Comparison of ENCODE assay signal across 13 cellular contexts in the genomic region with DNA sequence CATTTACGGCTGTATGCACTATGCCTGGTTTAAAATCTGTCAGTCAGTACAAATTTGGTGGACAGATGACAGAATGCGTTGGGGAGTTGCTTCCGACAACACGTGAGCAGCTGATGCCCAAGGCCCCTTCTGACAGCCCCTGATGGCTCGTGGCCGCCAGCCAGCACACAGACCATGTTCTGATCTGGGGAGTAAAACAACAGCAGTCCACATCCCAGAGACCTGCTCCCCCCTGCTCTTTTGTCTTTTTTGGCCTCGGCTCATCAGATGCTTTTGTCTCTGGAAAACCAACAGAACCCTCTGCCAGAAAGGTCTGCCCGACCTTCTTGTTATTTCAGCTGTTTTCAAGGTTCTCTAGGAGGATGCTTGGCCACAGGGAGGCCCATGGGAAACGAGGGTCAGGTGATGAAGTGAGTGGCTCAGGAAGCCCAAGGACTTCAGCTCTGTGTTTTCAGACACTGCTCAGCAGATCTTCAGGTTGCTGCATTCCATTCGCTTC. TPM values are rescaled to one million over a fixed set of nuclear protein-coding genes. Genes with fewer than 3 reads are reported as not detected.
DNase-seq lines count a peak whose midpoint lies in the region; ATAC-seq, FAIRE-seq and TF ChIP-seq lines count a peak whose summit lies in the region.
"Had no signal": no experiment of that assay in that cellular context is flagged by ENCODE, and none has a peak within 500 bp of the region (broad histone marks: within the 10 kb centered on the region; RNA-seq: fewer than 3 reads in every experiment).

No MANE protein-coding gene starts in this region.

- 0 out of 4 replicates have a peak overlapping the region, but pooled peaks of 1 of the 2 experiments have one; percentile 43 for H3K4me2 ChIP-seq in H1 (ENCODE audit: insufficient read depth in 1 of 2, low read depth in 2 of 2, low read length in 2 of 2)

- no peak overlapping the region; a peak in 1 of 8 replicates for H3K4me3 ChIP-seq in H1 (ENCODE audit: extremely low read depth in 1 of 4, insufficient read depth in 2 of 4, low read depth in 3 of 4, low read length in 4 of 4)

- no peak for TF ChIP-seq EP300 in H1 (IDR thresholded peaks at IDR 0.05; ENCODE audit: borderline replicate concordance in 1 of 2, low read depth in 2 of 2, low read length in 2 of 2)

- peaks cover 2 to 16% (median 6%) of the 10 kb centered on the region in 4 experiments for H3K4me1 ChIP-seq in H1 (replicated peaks in 1 of 4; ENCODE audit: control insufficient read depth in 3 of 4, insufficient read depth in 4 of 4, low read length in 3 of 4)

- no peak for TF ChIP-seq RAD21 in H1 (IDR thresholded peaks at IDR 0.05 in 1 of 2, conservative IDR thresholded peaks at IDR 0.05 in 1 of 2; ENCODE audit: low read depth in 2 of 2, low read length in 2 of 2)

- H3K79me2 ChIP-seq in H1 (ENCODE audit: control insufficient read depth in 1 of 2, insufficient read depth in 2 of 2, low read length in 2 of 2), result no peaks in the 10 kb centered on the region; a peak in 1 of 4 replicates

- H3K36me3 ChIP-seq in H1 (ENCODE audit: control insufficient read depth in 2 of 4, insufficient read depth in 4 of 4, low read length in 3 of 4), result no peaks in the 10 kb centered on the region

- TF ChIP-seq CTCF in H1 (IDR thresholded peaks at IDR 0.05; ENCODE audit: control extremely low read depth in 1 of 3, insufficient read depth in 1 of 3, low read depth in 1 of 3, low read length in 3 of 3), result no peak

- H3K79me1 ChIP-seq in H1 (ENCODE audit: low read depth, low read length), result no peaks in the 10 kb centered on the region

- H2BK5ac ChIP-seq in H1 (ENCODE audit: low read depth, low read length), result no peak overlapping the region

- ATAC-seq in GM21423 (IDR thresholded peaks at IDR 0.05; ENCODE audit: unreplicated experiment) (no peak), GM18861 (IDR thresholded peaks at IDR 0.05; ENCODE audit: unreplicated experiment) (no peak)
- ATAC-seq: left ventricle myocardium superior, Panc1 had no signal

- CTCF ChIA-PET in H1 (lab: Charles Lee; ENCODE audit: partially characterized antibody), result interaction anchor here (0.5 to 2.0 kb wide), 6 partner anchors 10 to 312 kb away, joined by 3 to 5 read pairs (median 4); no protein-coding TSS in a partner anchor

- no peaks in the 10 kb centered on the region for H4K20me1 ChIP-seq in H1 (replicated peaks in 1 of 2; ENCODE audit: control insufficient read depth in 1 of 2, insufficient read depth in 2 of 2, low read length in 2 of 2)

- no peak overlapping the region for H3K23ac ChIP-seq in H1 (ENCODE audit: insufficient read length)

- FAIRE-seq in H1 (lab: Jason Lieb, UNC), result no peak
- FAIRE-seq: TTC549 had no signal

- no peak overlapping the region for H4K8ac ChIP-seq in H1 (ENCODE audit: extremely low read depth, insufficient read depth, low read length)

- peak overlapping the region; percentile 17 for H3K4ac ChIP-seq in H1 (replicated peaks; ENCODE audit: insufficient read length, low read depth, low read length)

- DNase-seq in NCI-H1092 treated with DMSO at 0.1 percent for 48 hours (lab: John Stamatoyannopoulos, UW) (peak; percentile 65), NCI-H69 (lab: John Stamatoyannopoulos, UW) (peak; percentile 97), H1 (ENCODE audit: low read depth in 1 of 2, low spot score in 2 of 2) (no peak), retina (peak; percentile 52)
- DNase-seq in activated CD4-positive, alpha-beta T cell treated with anti-CD3 and anti-CD28 coated beads for 48 hours, result no peak
- DNase-seq: activated naive CD8-positive, alpha-beta T cell treated with anti-CD3 and anti-CD28 coated beads for 36 hours; effector CD8-positive, alpha-beta T cell; left ventricle myocardium superior; NCI-H1436 treated with DMSO at 0.1 percent for 48 hours had no signal

- no peak overlapping the region for H3K14ac ChIP-seq in H1 (ENCODE audit: insufficient read length)

- no peak overlapping the region for H2BK12ac ChIP-seq in H1 (ENCODE audit: low read depth, low read length)

- TF ChIP-seq POLR2A in H1 (IDR thresholded peaks at IDR 0.05; ENCODE audit: control extremely low read depth in 1 of 2, low read depth in 2 of 2, low read length in 2 of 2), result no peak

- H2BK20ac ChIP-seq in H1 (ENCODE audit: low read length), result no peak overlapping the region

- no peak overlapping the region for H4K5ac ChIP-seq in H1 (ENCODE audit: insufficient read length, low read depth, low read length)

- H2AK5ac ChIP-seq in H1 (ENCODE audit: low read depth, low read length), result no peak overlapping the region

- H4K91ac ChIP-seq in H1 (replicated peaks; ENCODE audit: insufficient read length, low read length), result no peak overlapping the region

- peak overlapping the region; percentile 61; the same call in 1 of the 2 replicates for H2BK15ac ChIP-seq in H1 (ENCODE audit: low read length)

- no peak overlapping the region for H2BK120ac ChIP-seq in H1 (replicated peaks; ENCODE audit: low read depth, low read length)

- H3K27me3 ChIP-seq in H1 (replicated peaks in 1 of 4; ENCODE audit: control insufficient read depth in 3 of 4, extremely low read depth in 1 of 4, insufficient read depth in 3 of 4, low read length in 3 of 4), result no peaks in the 10 kb centered on the region

- 70% methylated on average over 10 of the region's 10 CpGs; no CpG with 5 or more reads in 1 of the 2 experiments for WGBS in H1 (ENCODE audit: extremely low coverage in 1 of 2, insufficient coverage in 1 of 2, insufficient read length in 1 of 2, insufficient replicate concordance in 2 of 2, low coverage in 1 of 2, low lambda C conversion rate in 2 of 2, missing lambda C conversion rate in 1 of 2), 2 experiments

- H3K23me2 ChIP-seq in H1 (ENCODE audit: low read depth, low read length), result no peaks in the 10 kb centered on the region

- H3K56ac ChIP-seq in H1 (replicated peaks; ENCODE audit: insufficient read length, low read depth, low read length), result no peak overlapping the region

- no peak overlapping the region for H3K9ac ChIP-seq in H1 (replicated peaks in 1 of 4; ENCODE audit: extremely low read depth in 1 of 4, low read depth in 3 of 4, low read length in 3 of 4)

- H3K27ac ChIP-seq in H1 (ENCODE audit: low read depth, low read length), result no peak overlapping the region

- POLR2A ChIA-PET in H1 (lab: Charles Lee; ENCODE audit: partially characterized antibody), result interaction anchor here (2.2 to 2.5 kb wide), 2 partner anchors 8 to 10 kb away, joined by 7 read pairs; no protein-coding TSS in a partner anchor

- H3K18ac ChIP-seq in H1 (ENCODE audit: extremely low read depth, low read length), result no peak overlapping the region; the same call in 1 of the 2 replicates

- H2AFZ ChIP-seq in H1 (ENCODE audit: low read length), result no peak overlapping the region

- H3K9me3 ChIP-seq in H1 (ENCODE audit: insufficient read depth in 2 of 2, low read depth in 1 of 2, low read length in 1 of 2), result no peaks in the 10 kb centered on the region

TF ChIP-seq in H1, 55 proteins besides CTCF, POLR2A, EP300 and RAD21 (continues in another document):
- TF ChIP-seq CBX8 (IDR thresholded peaks at IDR 0.05; ENCODE audit: borderline replicate concordance, low read depth, low read length) (no peak), CHD2 (IDR thresholded peaks at IDR 0.05; ENCODE audit: low read length) (no peak), RNF2 (IDR thresholded peaks at IDR 0.05; ENCODE audit: borderline replicate concordance, low read depth, low read length, missing control alignments, poor library complexity, severe bottlenecking) (no peak), SRF (IDR thresholded peaks at IDR 0.05; ENCODE audit: low read depth, low read length) (no peak)
- TF ChIP-seq, protein P1, sequence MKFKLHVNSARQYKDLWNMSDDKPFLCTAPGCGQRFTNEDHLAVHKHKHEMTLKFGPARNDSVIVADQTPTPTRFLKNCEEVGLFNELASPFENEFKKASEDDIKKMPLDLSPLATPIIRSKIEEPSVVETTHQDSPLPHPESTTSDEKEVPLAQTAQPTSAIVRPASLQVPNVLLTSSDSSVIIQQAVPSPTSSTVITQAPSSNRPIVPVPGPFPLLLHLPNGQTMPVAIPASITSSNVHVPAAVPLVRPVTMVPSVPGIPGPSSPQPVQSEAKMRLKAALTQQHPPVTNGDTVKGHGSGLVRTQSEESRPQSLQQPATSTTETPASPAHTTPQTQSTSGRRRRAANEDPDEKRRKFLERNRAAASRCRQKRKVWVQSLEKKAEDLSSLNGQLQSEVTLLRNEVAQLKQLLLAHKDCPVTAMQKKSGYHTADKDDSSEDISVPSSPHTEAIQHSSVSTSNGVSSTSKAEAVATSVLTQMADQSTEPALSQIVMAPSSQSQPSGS (IDR thresholded peaks at IDR 0.05; ENCODE audit: low read length), result no peak

RNA-seq across cellular contexts. Expression of a gene that starts 10.8 kb away (rescaled TPM):
- total RNA-seq in H1 (2021; fragmentation: NEBNext Ultra II Directional; extraction: Animal tissue kit (Norgen Biotek cat#: 25700)), result 3.6 and 4.0 TPM in 2 replicates
- polyA plus RNA-seq in H1 (2011; rRNA removed), result 3.3 and 4.3 TPM in 2 replicates
- 3.4 TPM for polyA plus RNA-seq in H1 (2011; cell fraction: cytosol; rRNA removed)
- 5.4 TPM for polyA plus RNA-seq in H1 (2011; cell fraction: nucleus; rRNA removed)
- polyA plus RNA-seq in H1 (2012, experiment 1 of 2), result 1.5 to 2.9 TPM (median 2.5 TPM) in 4 replicates
- 1.3 TPM for polyA plus RNA-seq in H1 (2012, experiment 2 of 2)
- 1.3 TPM for polyA plus RNA-seq in H1 (2013, experiment 1 of 2)
- 2.0 TPM for polyA plus RNA-seq in H1 (2013, experiment 2 of 2)
- 13.2 and 16.1 TPM in 2 replicates for polyA minus RNA-seq in H1 (2011; rRNA and poly(A)+ RNA removed)
- 3.5 TPM for polyA minus RNA-seq in H1 (2011; cell fraction: cytosol; rRNA and poly(A)+ RNA removed)
- polyA minus RNA-seq in H1 (2011; cell fraction: nucleus; rRNA and poly(A)+ RNA removed), result 13.3 TPM

RNA-seq across cellular contexts. Expression of a gene that starts 11.2 kb away (rescaled TPM):
- 0.08 and 0.22 TPM in 2 replicates for total RNA-seq in H1 (2021; fragmentation: NEBNext Ultra II Directional; extraction: Animal tissue kit (Norgen Biotek cat#: 25700))
- polyA plus RNA-seq in H1 (2011; rRNA removed), result 0.13 and 0.17 TPM in 2 replicates
- 0.28 TPM for polyA plus RNA-seq in H1 (2011; cell fraction: cytosol; rRNA removed)
- polyA plus RNA-seq in H1 (2011; cell fraction: nucleus; rRNA removed), result 0.11 TPM
- 0.08 to 0.09 TPM in 2 of 4 replicates, not detected in the others for polyA plus RNA-seq in H1 (2012, experiment 1 of 2)
- 0.10 TPM for polyA plus RNA-seq in H1 (2012, experiment 2 of 2)
- polyA plus RNA-seq in H1 (2013, experiment 1 of 2), result 0.04 TPM
- polyA plus RNA-seq in H1 (2013, experiment 2 of 2), result 0.04 TPM
- 0.54 TPM in 1 of 2 replicates, not detected in the other for polyA minus RNA-seq in H1 (2011; rRNA and poly(A)+ RNA removed)
- not detected for polyA minus RNA-seq in H1 (2011; cell fraction: cytosol; rRNA and poly(A)+ RNA removed)
- polyA minus RNA-seq in H1 (2011; cell fraction: nucleus; rRNA and poly(A)+ RNA removed), result 0.50 TPM
- total RNA-seq: left ventricle myocardium superior had no signal

RNA-seq across cellular contexts. Expression of a gene that starts 54.3 kb away (rescaled TPM):
- total RNA-seq in H1 (2021; fragmentation: NEBNext Ultra II Directional; extraction: Animal tissue kit (Norgen Biotek cat#: 25700)), result 66.4 and 71.0 TPM in 2 replicates
- 37.7 and 49.5 TPM in 2 replicates for polyA plus RNA-seq in H1 (2011; rRNA removed)
- polyA plus RNA-seq in H1 (2011; cell fraction: cytosol; rRNA removed), result 51.8 TPM
- polyA plus RNA-seq in H1 (2011; cell fraction: nucleus; rRNA removed), result 33.2 TPM
- polyA plus RNA-seq in H1 (2012, experiment 1 of 2), result 41.9 to 66.4 TPM (median 42.7 TPM) in 4 replicates
- polyA plus RNA-seq in H1 (2012, experiment 2 of 2), result 27.4 TPM
- 104 TPM for polyA plus RNA-seq in H1 (2013, experiment 1 of 2)
- polyA plus RNA-seq in H1 (2013, experiment 2 of 2), result 114 TPM
- polyA minus RNA-seq in H1 (2011; rRNA and poly(A)+ RNA removed), result 21.5 and 37.8 TPM in 2 replicates
- 12.8 TPM for polyA minus RNA-seq in H1 (2011; cell fraction: cytosol; rRNA and poly(A)+ RNA removed)
- polyA minus RNA-seq in H1 (2011; cell fraction: nucleus; rRNA and poly(A)+ RNA removed), result 31.9 TPM

Comparison
In these comparisons a context has a peak if more than half of its experiments do, and no peak if none do; other contexts are left out.
1. DNase-seq: peak in NCI-H1092 treated with DMSO at 0.1 percent for 48 hours (single experiment), NCI-H69 (single experiment) and retina (single experiment); none in H1 (0 of 2) and activated CD4-positive, alpha-beta T cell treated with anti-CD3 and anti-CD28 coated beads for 48 hours (single experiment).